ENCODE assay signal across 30 cellular contexts in genomic region chr16:3141781-3142311, GRCh38. TPM values are rescaled to one million over a fixed set of nuclear protein-coding genes. Genes with fewer than 3 reads are reported as not detected.
"Had no signal": no experiment of that assay in that cellular context is flagged by ENCODE, and none has a peak within 500 bp of the region (broad histone marks: within the 10 kb centered on the region; RNA-seq: fewer than 3 reads in every experiment).

No MANE protein-coding gene starts in this region.

- H3K4me1 ChIP-seq: breast epithelium had no signal

- H3K4me2 ChIP-seq: KMS-11 had no signal

- H3K27me3 ChIP-seq: adrenal gland, body of pancreas, breast epithelium had no signal

- ATAC-seq: activated CD8-positive, alpha-beta T cell treated with anti-CD3 and anti-CD28 coated beads, Interleukin-2, amount 10 ng/mL, durations not matched to agents 7 days and 5 days; activated naive CD4-positive, alpha-beta T cell treated with anti-CD3 and anti-CD28 coated beads, Interleukin-2, amount 50 U/mL, for 72 hours; body of pancreas; Panc1 had no signal

- H3K9ac ChIP-seq: KMS-11 had no signal

- FAIRE-seq: astrocyte had no signal

- H3K9me3 ChIP-seq: adrenal gland, body of pancreas, breast epithelium had no signal

- DNase-seq: activated CD4-positive, alpha-beta T cell treated with anti-CD3 and anti-CD28 coated beads, Interleukin-2, amount 10 ng/mL, durations not matched to agents 7 days and 5 days; activated CD4-positive, alpha-beta T cell treated with anti-CD3 and anti-CD28 coated beads, Interleukin-2, amount 50 U/mL, for 48 hours; activated CD8-positive, alpha-beta T cell treated with anti-CD3 and anti-CD28 coated beads, Interleukin-2, amount 10 ng/mL, durations not matched to agents 7 days and 5 days; activated gamma-delta T cell treated with Interleukin-2 at 50 U/mL for 16 hours; activated naive CD4-positive, alpha-beta T cell treated with anti-CD3 and anti-CD28 coated beads for 36 hours; activated T-cell treated with anti-CD3 and anti-CD28 coated beads, Interleukin-2, amount 50 U/mL, for 24 hours; adrenal gland; body of pancreas; MM.1S; MV-4-11; NCI-H1092; NCI-H1417; NCI-H146; NCI-H187 treated with DMSO at 0.1 percent for 48 hours; NCI-H2081; NCI-H226; NCI-H446 treated with DMSO at 0.1 percent for 48 hours; NCI-H524; SIG-M5; T1000 had no signal

- H3K27ac ChIP-seq: adrenal gland, body of pancreas, breast epithelium, KMS-11 had no signal

- H3K4me3 ChIP-seq: adrenal gland, body of pancreas, breast epithelium had no signal

- H3K36me3 ChIP-seq: breast epithelium had no signal

RNA-seq across cellular contexts. Expression of gene ZNF205, which starts 29.5 kb away (rescaled TPM):
- total RNA-seq: activated CD4-positive, alpha-beta T cell treated with anti-CD3 and anti-CD28 coated beads, Interleukin-2, amount 10 ng/mL, durations not matched to agents 7 days and 5 days; activated CD8-positive, alpha-beta T cell treated with anti-CD3 and anti-CD28 coated beads, Interleukin-2, amount 10 ng/mL, durations not matched to agents 7 days and 5 days had no signal

RNA-seq across cellular contexts. Expression of gene ZSCAN10, which starts 42.8 kb away (rescaled TPM):
- total RNA-seq: body of pancreas, breast epithelium, cardiac septum, LHCN-M2, RPMI7951 had no signal

RNA-seq across cellular contexts. Expression of gene OR1F1, which starts 46.2 kb away (rescaled TPM):
- total RNA-seq: activated CD4-positive, alpha-beta T cell treated with anti-CD3 and anti-CD28 coated beads, Interleukin-2, amount 10 ng/mL, durations not matched to agents 7 days and 5 days; activated CD8-positive, alpha-beta T cell treated with anti-CD3 and anti-CD28 coated beads, Interleukin-2, amount 10 ng/mL, durations not matched to agents 7 days and 5 days; activated naive CD4-positive, alpha-beta T cell treated with anti-CD3 and anti-CD28 coated beads for 36 hours; activated naive CD4-positive, alpha-beta T cell treated with anti-CD3 and anti-CD28 coated beads, Interleukin-2, amount 50 U/mL, for 72 hours; adrenal gland; body of pancreas; breast epithelium; cardiac septum; LHCN-M2; T-helper 1 cell treated with Interleukin-12 subunit alpha and Interleukin-12 subunit beta and Interleukin-4 antibody, amounts not matched to agents 30 ng/mL and 1 ng/mL, for 36 hours; T-helper 2 cell treated with Interferon-gamma antibody and Interleukin-4, amounts not matched to agents 100 ng/mL and 5 ng/mL, for 36 hours had no signal
- polyA plus RNA-seq: adrenal gland had no signal
